In genomic region chr6:139109558-139109957, GRCh38 we compare ENCODE assay signal across 9 cellular contexts. TPM values are rescaled to one million over a fixed set of nuclear protein-coding genes. Genes with fewer than 3 reads are reported as not detected.
DNase-seq lines count a peak whose midpoint lies in the region; ATAC-seq and TF ChIP-seq lines count a peak whose summit lies in the region.
"Had no signal": no experiment of that assay in that cellular context is flagged by ENCODE, and none has a peak within 500 bp of the region (broad histone marks: within the 10 kb centered on the region; RNA-seq: fewer than 3 reads in every experiment).

No MANE protein-coding gene starts in this region.

- peaks cover 2% of the 10 kb centered on the region for H3K4me1 Mint-ChIP-seq in endothelial cell (ENCODE audit: unreplicated experiment)
- peaks cover 34% of the 10 kb centered on the region for H3K4me1 Mint-ChIP-seq in stimulated activated effector memory CD8-positive, alpha-beta T cell treated with anti-CD3 and anti-CD28 coated beads, Interleukin-12 subunit alpha, Interleukin-12 subunit beta, amount 100 ng/mL, for 72 hours

- H3K27me3 Mint-ChIP-seq in endothelial cell (ENCODE audit: unreplicated experiment) = no peaks in the 10 kb centered on the region

- peak; percentile 43; the same call in 1 of the 2 replicates for TF ChIP-seq CTCF in PC-3 (conservative IDR thresholded peaks at IDR 0.05; ENCODE audit: low read depth, low read length)
- TF ChIP-seq CTCF in endothelial cell (IDR thresholded peaks at IDR 0.05; ENCODE audit: unreplicated experiment) = no peak
- no peak for TF ChIP-seq CTCF in RWPE1 (conservative IDR thresholded peaks at IDR 0.05; ENCODE audit: low read depth)

- BruUV-seq in PC-3 (replicated peaks; lab: Mats Ljungman, UMichigan) = no TSS peak

- no peak overlapping the region for H3K4me3 ChIP-seq in PC-3 (ENCODE audit: low read length)

- H3K27me3 ChIP-seq in PC-3 (ENCODE audit: low read length) = no peaks in the 10 kb centered on the region

- no peaks in the 10 kb centered on the region for H3K4me1 ChIP-seq in PC-3 (ENCODE audit: insufficient read depth, low read length)

- H3K27ac Mint-ChIP-seq in endothelial cell (ENCODE audit: unreplicated experiment) = no peak overlapping the region
- H3K27ac Mint-ChIP-seq in stimulated activated effector memory CD8-positive, alpha-beta T cell treated with anti-CD3 and anti-CD28 coated beads, Interleukin-12 subunit alpha, Interleukin-12 subunit beta, amount 100 ng/mL, for 72 hours = peak overlapping the region; percentile 67

- peak; percentile 44 for ATAC-seq in Right ventricle myocardium inferior
- no peak for ATAC-seq in left cardiac atrium
- ATAC-seq in PC-3 = no peak
- peak; percentile 48 for ATAC-seq in stimulated activated effector memory CD8-positive, alpha-beta T cell treated with anti-CD3 and anti-CD28 coated beads, Interleukin-12 subunit alpha, Interleukin-12 subunit beta, amount 100 ng/mL, for 72 hours
- no peak for ATAC-seq in HG02642 (IDR thresholded peaks at IDR 0.05; ENCODE audit: poor library complexity, unreplicated experiment)

- POLR2A ChIA-PET in PC-3 (lab: Charles Lee; ENCODE audit: unreplicated experiment) (no interaction called here), RWPE1 (lab: Yijun Ruan, JAX; ENCODE audit: low non-redundant PET) (no interaction called here)

- intact Hi-C loops in Right ventricle myocardium inferior (cut with DNase I) (no loop called here), left cardiac atrium (cut with DNase I) (loop anchor here in 1 of 2 donors (5.0 kb wide), 1 partner anchor 292 kb away; no protein-coding TSS in a partner anchor), PC-3 (cut with micrococcal nuclease) (loop anchor here (10.0 kb wide), 1 partner anchor 295 kb away; no protein-coding TSS in a partner anchor)

- DNase-seq in Right ventricle myocardium inferior (ENCODE audit: missing footprints) (no peak), left cardiac atrium (no peak), PC-3 (peak; percentile 43), endothelial cell (ENCODE audit: low spot score) (peak; percentile 29), RWPE1 (ENCODE audit: low spot score) (no peak), midbrain (lab: John Stamatoyannopoulos, UW) (no peak)
- DNase-seq in stimulated activated effector memory CD8-positive, alpha-beta T cell treated with anti-CD3 and anti-CD28 coated beads, Interleukin-12 subunit alpha, Interleukin-12 subunit beta, amount 100 ng/mL, for 72 hours (ENCODE audit: low spot score in 2 of 2) = no peak
- DNase-seq: NCI-H446 had no signal

- no peak overlapping the region for H3K4me2 ChIP-seq in PC-3 (ENCODE audit: low read length)

- H4K20me1 ChIP-seq in PC-3 (ENCODE audit: low read length) = no peaks in the 10 kb centered on the region

- CTCF ChIA-PET in PC-3 (lab: Charles Lee) = no interaction called here
- CTCF ChIA-PET in RWPE1 (lab: Yijun Ruan, JAX) = interaction anchor here (0.9 kb wide), 1 partner anchor 35 kb away, joined by 3 read pairs; no protein-coding TSS in a partner anchor

- no peaks in the 10 kb centered on the region for H3K9me3 Mint-ChIP-seq in endothelial cell (ENCODE audit: unreplicated experiment)
- no peaks in the 10 kb centered on the region for H3K9me3 Mint-ChIP-seq in stimulated activated effector memory CD8-positive, alpha-beta T cell treated with anti-CD3 and anti-CD28 coated beads, Interleukin-12 subunit alpha, Interleukin-12 subunit beta, amount 100 ng/mL, for 72 hours

- H3F3A ChIP-seq in PC-3 (ENCODE audit: low read length, unreplicated experiment) = no peaks in the 10 kb centered on the region

- no peaks in the 10 kb centered on the region for H3K36me3 Mint-ChIP-seq in endothelial cell (ENCODE audit: low read depth, unreplicated experiment)
- H3K36me3 Mint-ChIP-seq in stimulated activated effector memory CD8-positive, alpha-beta T cell treated with anti-CD3 and anti-CD28 coated beads, Interleukin-12 subunit alpha, Interleukin-12 subunit beta, amount 100 ng/mL, for 72 hours = peaks cover 4% of the 10 kb centered on the region

- no peak overlapping the region for H2AFZ ChIP-seq in PC-3 (ENCODE audit: low read length)

- H3K27ac ChIP-seq in PC-3 (ENCODE audit: low read length) = no peak overlapping the region
- no peak overlapping the region for H3K27ac ChIP-seq in RWPE1

- no peaks in the 10 kb centered on the region for H3K9me3 ChIP-seq in PC-3 (ENCODE audit: low read length)

- H3K9me2 ChIP-seq in PC-3 (replicated peaks; ENCODE audit: low read length) = no peaks in the 10 kb centered on the region

- no peaks in the 10 kb centered on the region for H3K79me2 ChIP-seq in PC-3 (ENCODE audit: low read length)

- no peak overlapping the region for H3K4me3 Mint-ChIP-seq in endothelial cell (ENCODE audit: unreplicated experiment)
- H3K4me3 Mint-ChIP-seq in stimulated activated effector memory CD8-positive, alpha-beta T cell treated with anti-CD3 and anti-CD28 coated beads, Interleukin-12 subunit alpha, Interleukin-12 subunit beta, amount 100 ng/mL, for 72 hours = no peak overlapping the region

- H3K36me3 ChIP-seq in PC-3 (ENCODE audit: low read depth, low read length) = no peaks in the 10 kb centered on the region

- H3K9ac ChIP-seq in PC-3 (ENCODE audit: low read length) = no peak overlapping the region

RNA-seq across cellular contexts. Expression of gene HECA, which starts 25.3 kb away (rescaled TPM):
- total RNA-seq in Right ventricle myocardium inferior = 54.9 TPM
- total RNA-seq in left cardiac atrium = 10 to 100 TPM; 33.2 to 36.9 TPM
- 4.2 and 7.7 TPM in 2 replicates for total RNA-seq in PC-3 (2014; rRNA removed)
- total RNA-seq in endothelial cell (ENCODE audit: unreplicated experiment) = 36.7 TPM

Comparison
In these comparisons a context has a peak if more than half of its experiments do, and no peak if none do; other contexts are left out.
1. ATAC-seq: peak in Right ventricle myocardium inferior (single experiment) and stimulated activated effector memory CD8-positive, alpha-beta T cell treated with anti-CD3 and anti-CD28 coated beads, Interleukin-12 subunit alpha, Interleukin-12 subunit beta, amount 100 ng/mL, for 72 hours (single experiment); none in left cardiac atrium (0 of 2), PC-3 (single experiment) and HG02642 (single experiment).
2. DNase-seq: peak in PC-3 (single experiment) and endothelial cell (single experiment); none in Right ventricle myocardium inferior (single experiment), left cardiac atrium (single experiment), stimulated activated effector memory CD8-positive, alpha-beta T cell treated with anti-CD3 and anti-CD28 coated beads, Interleukin-12 subunit alpha, Interleukin-12 subunit beta, amount 100 ng/mL, for 72 hours (0 of 2), RWPE1 (single experiment) and midbrain (single experiment).